In genomic region chr9:19331877-19332276, GRCh38 we compare ENCODE assay signal across 33 cellular contexts.
"Had no signal": no experiment of that assay in that cellular context is flagged by ENCODE, and none has a peak within 500 bp of the region (broad histone marks: within the 10 kb centered on the region; RNA-seq: fewer than 3 reads in every experiment).

No MANE protein-coding gene starts in this region.

- ATAC-seq: activated CD8-positive, alpha-beta T cell treated with anti-CD3 and anti-CD28 coated beads for 36 hours; activated T-cell treated with anti-CD3 and anti-CD28 coated beads, Interleukin-2, amount 50 U/mL, for 72 hours; activated T-helper 17 cell treated with anti-CD3 and anti-CD28 coated beads, Interleukin-2, amount 50 U/mL, for 72 hours had no signal

- H3K4me1 ChIP-seq: ascending aorta, Peyer's patch had no signal

- H3K27me3 ChIP-seq: ascending aorta, MG63, Peyer's patch had no signal

- H3K27ac ChIP-seq: ascending aorta, Peyer's patch, WERI-Rb-1 had no signal

- H3K4me3 ChIP-seq: ascending aorta, MG63, Peyer's patch had no signal

- H3K9me3 ChIP-seq: ascending aorta, MG63, Peyer's patch had no signal

- DNase-seq: activated CD4-positive, alpha-beta T cell treated with anti-CD3 and anti-CD28 coated beads for 1 hour; activated CD4-positive, alpha-beta T cell treated with anti-CD3 and anti-CD28 coated beads, Interleukin-2, amount 10 ng/mL, durations not matched to agents 24 days and 14 days; activated CD4-positive, alpha-beta T cell treated with anti-CD3 and anti-CD28 coated beads, Interleukin-2, amount 50 U/mL, for 4 hours; activated CD4-positive, CD25-positive, alpha-beta regulatory T cell; activated CD8-positive, alpha-beta T cell treated with anti-CD3 and anti-CD28 coated beads for 36 hours; activated effector memory CD4-positive, alpha-beta T cell treated with anti-CD3 and anti-CD28 coated beads, Interleukin-2, amount 50 U/mL, for 16 hours; activated naive CD4-positive, alpha-beta T cell treated with Interleukin-2 at 50 U/mL for 16 hours; activated naive CD8-positive, alpha-beta T cell treated with anti-CD3 and anti-CD28 coated beads, Interleukin-2, amount 10 ng/mL, durations not matched to agents 7 days and 5 days; activated T-cell treated with anti-CD3 and anti-CD28 coated beads, Interleukin-2, amount 50 U/mL, for 1 hour; activated T-cell treated with anti-CD3 and anti-CD28 coated beads, Interleukin-2, amount 50 U/mL, for 72 hours; amygdala; cerebellar nuclear complex; Karpas-422; KBM-7; NCI-H1092; NCI-H1436 treated with DMSO at 0.1 percent for 48 hours; NCI-H1694 treated with DMSO at 0.1 percent for 48 hours; NCI-H2029; NCI-H2107; NCI-H2171; NCI-H524; NCI-H69; Peyer's patch; RPMI8226; SIG-M5; SW 1271; T-helper 1 cell; T-helper 2 cell; T-helper 9 cell; WERI-Rb-1 had no signal
